Comparison of ENCODE assay signal across 1 cellular context in genomic region chr11:118928108-118928869, GRCh38.
TF ChIP-seq lines count a peak whose summit lies in the region.

No MANE protein-coding gene starts in this region.

TF ChIP-seq in K562, 482 proteins besides CTCF, POLR2A, EP300 and RAD21 (continued from another document and continues in another):
- no peak; the same call in 1 of the 2 replicates for TF ChIP-seq VEZF1 (CRISPR knock-in tag; IDR thresholded peaks at IDR 0.05)
- no peak for TF ChIP-seq DACH1 (IDR thresholded peaks at IDR 0.05; ENCODE audit: partially characterized antibody)
- no peak for TF ChIP-seq ZNF274 (IDR thresholded peaks at IDR 0.05; ENCODE audit: borderline replicate concordance, low read depth, low read length)
- TF ChIP-seq ZNF174 (CRISPR knock-in tag; IDR thresholded peaks at IDR 0.05) = no peak
- no peak for TF ChIP-seq MCM7 (IDR thresholded peaks at IDR 0.05)
- TF ChIP-seq TAF7 (tag; IDR thresholded peaks at IDR 0.05) = no peak
- 0 out of 2 replicates have a peak, but pooled peaks have one; percentile 31 for TF ChIP-seq RREB1 (CRISPR knock-in tag; IDR thresholded peaks at IDR 0.05)
- TF ChIP-seq ZKSCAN1 (IDR thresholded peaks at IDR 0.05; ENCODE audit: low read depth, low read length) = no peak
- TF ChIP-seq ZNF740 (CRISPR knock-in tag; IDR thresholded peaks at IDR 0.05) = 0 out of 2 replicates have a peak, but pooled peaks have one; percentile 8
- TF ChIP-seq ZNF740 (tag; IDR thresholded peaks at IDR 0.05) = no peak
- no peak for TF ChIP-seq POLR2AphosphoS5 (IDR thresholded peaks at IDR 0.05; ENCODE audit: control insufficient read depth, insufficient read depth, low read depth, low read length)
- TF ChIP-seq CBFB (CRISPR knock-in tag; IDR thresholded peaks at IDR 0.05) = no peak
- no peak for TF ChIP-seq REST (CRISPR knock-in tag; IDR thresholded peaks at IDR 0.05; ENCODE audit: low read depth)
- no peak for TF ChIP-seq ZNF398 (CRISPR knock-in tag; IDR thresholded peaks at IDR 0.05)
- no peak for TF ChIP-seq TAL1 (IDR thresholded peaks at IDR 0.05)
- TF ChIP-seq ESRRB (CRISPR knock-in tag; IDR thresholded peaks at IDR 0.05; ENCODE audit: borderline replicate concordance) = no peak
- no peak for TF ChIP-seq MXD1 (CRISPR knock-in tag; IDR thresholded peaks at IDR 0.05; ENCODE audit: borderline replicate concordance, poor library complexity, severe bottlenecking)
- TF ChIP-seq NCOA2 (IDR thresholded peaks at IDR 0.05; ENCODE audit: partially characterized antibody in 2 of 2) = no peak
- no peak; the same call in 1 of the 2 replicates for TF ChIP-seq ARID1B (IDR thresholded peaks at IDR 0.05)
- TF ChIP-seq BCLAF1 (IDR thresholded peaks at IDR 0.05; ENCODE audit: borderline replicate concordance in 1 of 2, control insufficient read depth in 1 of 2, low read depth in 2 of 2, low read length in 1 of 2) = no peak
- TF ChIP-seq ZNF282 (CRISPR knock-in tag; IDR thresholded peaks at IDR 0.05) = no peak
- TF ChIP-seq BCOR (IDR thresholded peaks at IDR 0.05) = peak; percentile 65; the same call in 1 of the 2 replicates
- no peak for TF ChIP-seq HNRNPLL (IDR thresholded peaks at IDR 0.05; ENCODE audit: low read depth, low read length, poor library complexity, severe bottlenecking)
- peak; percentile 39; the same call in 1 of the 2 replicates for TF ChIP-seq ATF3 (IDR thresholded peaks at IDR 0.05)
- TF ChIP-seq ATF3 (CRISPR knock-in tag; conservative IDR thresholded peaks at IDR 0.05) = peak; percentile 74; the same call in 1 of the 2 replicates
- TF ChIP-seq ZNF224 (CRISPR knock-in tag; IDR thresholded peaks at IDR 0.05) = no peak
- no peak for TF ChIP-seq ZNF311 (CRISPR knock-in tag; IDR thresholded peaks at IDR 0.05)
- no peak for TF ChIP-seq CAMTA2 (CRISPR knock-in tag; conservative IDR thresholded peaks at IDR 0.05)
- no peak for TF ChIP-seq SIN3A (IDR thresholded peaks at IDR 0.05; ENCODE audit: borderline replicate concordance in 2 of 2, control insufficient read depth in 1 of 2, low read depth in 2 of 2, low read length in 2 of 2)
- no peak for TF ChIP-seq TRIM24 (IDR thresholded peaks at IDR 0.05)
- TF ChIP-seq MTA3 (IDR thresholded peaks at IDR 0.05; ENCODE audit: borderline replicate concordance) = peak; percentile 35; the same call in 1 of the 2 replicates
- no peak for TF ChIP-seq SNAPC5 (CRISPR knock-in tag; IDR thresholded peaks at IDR 0.05)
- TF ChIP-seq PHB (CRISPR knock-in tag; IDR thresholded peaks at IDR 0.05) = no peak
- no peak for TF ChIP-seq KLF10 (CRISPR knock-in tag; IDR thresholded peaks at IDR 0.05)
- peak; percentile 23; the same call in 1 of the 2 replicates for TF ChIP-seq CC2D1A (IDR thresholded peaks at IDR 0.05)
- TF ChIP-seq TCFL5 (CRISPR knock-in tag; conservative IDR thresholded peaks at IDR 0.05) = no peak
- TF ChIP-seq PYGO2 (tag; IDR thresholded peaks at IDR 0.05) = no peak
- TF ChIP-seq FOXP4 (CRISPR knock-in tag; IDR thresholded peaks at IDR 0.05; ENCODE audit: borderline replicate concordance) = no peak
